In genomic region chr1:15336866-15337265, GRCh38 we compare ENCODE assay signal across 1 cellular context.
TF ChIP-seq lines count a peak whose summit lies in the region.

No MANE protein-coding gene starts in this region.

TF ChIP-seq in IMR-90, 13 proteins besides CTCF, POLR2A, EP300 and RAD21:
- TF ChIP-seq USF2 (IDR thresholded peaks at IDR 0.05; ENCODE audit: low read depth, low read length), result no peak
- no peak for TF ChIP-seq MAZ (IDR thresholded peaks at IDR 0.05; ENCODE audit: borderline replicate concordance, low read depth, low read length)
- TF ChIP-seq FOS (IDR thresholded peaks at IDR 0.05; ENCODE audit: low read depth, low read length), result no peak
